12 cellular contexts compared by ENCODE assay signal in the genomic region with DNA sequence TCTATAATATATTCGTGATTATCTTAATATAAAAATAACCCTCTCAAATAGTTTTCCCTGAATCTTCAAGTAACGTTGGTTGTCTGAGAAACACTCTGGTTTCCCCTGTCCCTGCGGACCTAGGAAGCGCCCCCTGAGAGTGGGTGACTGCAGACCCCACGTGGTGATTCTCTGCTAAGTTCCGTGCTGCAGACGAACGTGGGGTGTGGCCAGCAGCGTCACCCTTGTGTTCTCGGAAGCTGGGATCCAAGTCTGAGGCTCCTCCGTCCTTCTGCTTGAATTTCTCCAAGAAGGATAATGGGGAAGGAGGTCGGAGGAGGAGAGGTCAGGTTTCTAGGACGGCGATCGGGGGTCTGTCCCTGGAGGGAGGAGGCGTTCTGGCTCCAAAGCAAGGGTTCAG.
"Had no signal": no experiment of that assay in that cellular context is flagged by ENCODE, and none has a peak within 500 bp of the region (broad histone marks: within the 10 kb centered on the region; RNA-seq: fewer than 3 reads in every experiment).

No MANE protein-coding gene starts in this region.

- DNase-seq: activated CD4-positive, CD25-positive, alpha-beta regulatory T cell; activated gamma-delta T cell treated with Interleukin-2 at 50 U/mL for 16 hours; activated T-cell treated with anti-CD3 and anti-CD28 coated beads for 4 hours; left colon; midbrain; stimulated activated CD4-positive, alpha-beta T cell treated with anti-CD3 and anti-CD28 coated beads, Interleukin-12 subunit alpha, Interleukin-12 subunit beta, amount 100 ng/mL, for 4 hours; stimulated activated naive B cell treated with anti-CD40 and anti-IgM and Interleukin-4, amounts not matched to agents 10 μg/mL and 1 μg/mL and 100 μg/mL, for 72 hours had no signal

- H3K9me3 ChIP-seq: esophagus muscularis mucosa, tibial nerve had no signal

- ATAC-seq: left colon; stimulated activated naive B cell treated with anti-CD40 and anti-IgM and Interleukin-4, amounts not matched to agents 10 μg/mL and 1 μg/mL and 100 μg/mL, for 72 hours had no signal

- H3K4me1 ChIP-seq: parathyroid adenoma had no signal

- H3K79me2 ChIP-seq: parathyroid adenoma had no signal

- H3K27me3 ChIP-seq: esophagus muscularis mucosa, tibial nerve had no signal

- H3K4me3 Mint-ChIP-seq: stimulated activated naive B cell treated with anti-CD40 and anti-IgM and Interleukin-4, amounts not matched to agents 10 μg/mL and 1 μg/mL and 100 μg/mL, for 72 hours had no signal

- H3K4me3 ChIP-seq: esophagus muscularis mucosa, lung, tibial nerve had no signal

- H3K9me3 Mint-ChIP-seq: activated CD4-positive, alpha-beta T cell treated with anti-CD3 and anti-CD28 coated beads, Interleukin-2, amount 10 ng/mL, durations not matched to agents 24 days and 14 days had no signal

- H2AFZ ChIP-seq: parathyroid adenoma had no signal

- H3K27me3 Mint-ChIP-seq: activated CD4-positive, alpha-beta T cell treated with anti-CD3 and anti-CD28 coated beads, Interleukin-2, amount 10 ng/mL, durations not matched to agents 24 days and 14 days had no signal

- H3K9ac ChIP-seq: parathyroid adenoma had no signal

- H3K27ac ChIP-seq: esophagus muscularis mucosa, parathyroid adenoma had no signal
